9 cellular contexts compared by ENCODE assay signal in the genomic region with DNA sequence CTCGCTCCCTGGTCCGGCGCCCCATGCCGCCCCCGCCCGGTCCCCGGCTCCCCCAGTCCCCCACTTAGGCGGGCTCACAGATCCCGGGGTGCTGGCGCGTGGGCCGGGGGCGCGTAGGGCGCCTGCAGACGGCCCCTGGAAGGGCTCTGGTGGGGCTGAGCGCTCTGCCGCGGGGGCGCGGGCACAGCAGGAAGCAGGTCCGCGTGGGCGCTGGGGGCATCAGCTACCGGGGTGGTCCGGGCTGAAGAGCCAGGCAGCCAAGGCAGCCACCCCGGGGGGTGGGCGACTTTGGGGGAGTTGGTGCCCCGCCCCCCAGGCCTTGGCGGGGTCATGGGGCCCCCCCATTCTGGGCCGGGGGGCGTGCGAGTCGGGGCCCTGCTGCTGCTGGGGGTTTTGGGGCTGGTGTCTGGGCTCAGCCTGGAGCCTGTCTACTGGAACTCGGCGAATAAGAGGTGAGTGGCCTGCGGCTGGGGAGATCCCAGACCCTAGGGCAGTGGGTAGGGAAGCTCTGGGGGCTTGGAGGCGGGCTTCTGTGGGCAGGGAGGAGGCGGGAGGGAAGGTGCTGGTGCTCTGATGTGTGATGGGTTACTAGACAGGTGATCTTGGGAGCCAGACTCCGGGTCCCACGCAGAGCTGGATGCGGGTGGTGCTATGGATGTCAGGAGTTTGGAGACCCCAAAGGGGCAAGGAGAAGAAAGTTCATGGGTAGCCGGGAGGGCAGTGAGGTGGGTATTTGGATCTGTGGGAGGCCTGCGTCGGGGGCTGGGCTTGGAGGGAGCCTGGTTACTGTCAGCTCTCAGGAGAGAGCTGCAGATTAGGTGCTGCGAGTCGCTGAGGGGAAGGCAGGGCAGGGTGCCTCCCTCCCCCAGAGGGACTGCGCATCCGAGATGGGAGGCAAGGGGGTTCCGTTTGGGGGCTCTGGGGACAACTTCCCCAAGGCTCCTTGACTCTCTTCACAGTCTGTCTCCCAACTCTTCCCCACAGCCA. TPM values are rescaled to one million over a fixed set of nuclear protein-coding genes. Genes with fewer than 3 reads are reported as not detected.
DNase-seq lines count a peak whose midpoint lies in the region; ATAC-seq and TF ChIP-seq lines count a peak whose summit lies in the region.
"Had no signal": no experiment of that assay in that cellular context is flagged by ENCODE, and none has a peak within 500 bp of the region (broad histone marks: within the 10 kb centered on the region; RNA-seq: fewer than 3 reads in every experiment).

No MANE protein-coding gene starts in this region.

- H3K4me3 ChIP-seq in AG04449 (ENCODE audit: low read depth, low read length), result peak overlapping the region; percentile 58

- no peak for TF ChIP-seq EP300 in Ishikawa (IDR thresholded peaks at IDR 0.05; ENCODE audit: borderline replicate concordance)

- no peak for TF ChIP-seq CTCF in AG04449 (IDR thresholded peaks at IDR 0.05; ENCODE audit: insufficient read depth, low read length, missing control alignments)

- H3K27ac Mint-ChIP-seq in effector memory CD8-positive, alpha-beta T cell, result peak overlapping the region in 1 of 2 donors; percentile 31
- no peak overlapping the region for H3K27ac Mint-ChIP-seq in natural killer cell treated with Interleukin-12 subunit alpha and Interleukin-12 subunit beta and Interleukin-15 and Interleukin-18, amount 100 ng/mL, for 72 hours
- H3K27ac Mint-ChIP-seq: activated T-helper 17 cell treated with anti-CD3 and anti-CD28 coated beads, Interleukin-2, amount 50 U/mL, for 72 hours had no signal

- peaks cover 7% of the 10 kb centered on the region for H3K36me3 Mint-ChIP-seq in effector memory CD8-positive, alpha-beta T cell (ENCODE audit: insufficient read depth)
- peaks cover 3% of the 10 kb centered on the region for H3K36me3 Mint-ChIP-seq in natural killer cell treated with Interleukin-12 subunit alpha and Interleukin-12 subunit beta and Interleukin-15 and Interleukin-18, amount 100 ng/mL, for 72 hours

- DNase-seq in AG04449 (ENCODE audit: low read depth, low spot score) (no peak), NCI-H345 treated with DMSO at 0.1 percent for 48 hours (lab: John Stamatoyannopoulos, UW; ENCODE audit: unreplicated experiment) (no peak), DMS 273 (lab: John Stamatoyannopoulos, UW; ENCODE audit: unreplicated experiment) (no peak)
- no peak for DNase-seq in effector memory CD8-positive, alpha-beta T cell
- no peak for DNase-seq in natural killer cell treated with Interleukin-12 subunit alpha and Interleukin-12 subunit beta and Interleukin-15 and Interleukin-18, amount 100 ng/mL, for 72 hours (ENCODE audit: low spot score)

- POLR2A ChIA-PET in AG04449 (lab: Yijun Ruan, JAX), result interaction anchor here (1.9 to 2.5 kb wide), 2 partner anchors 9 to 19 kb away, joined by 6 to 11 read pairs; a partner anchor contains a TSS

- H3K4me1 Mint-ChIP-seq in effector memory CD8-positive, alpha-beta T cell (ENCODE audit: low read depth in 2 of 2), result peaks cover 21 to 23% of the 10 kb centered on the region in 2 donors
- H3K4me1 Mint-ChIP-seq in natural killer cell treated with Interleukin-12 subunit alpha and Interleukin-12 subunit beta and Interleukin-15 and Interleukin-18, amount 100 ng/mL, for 72 hours (ENCODE audit: low read depth in 2 of 2), result peaks cover 6 to 23% of the 10 kb centered on the region in 2 donors

- no peak for TF ChIP-seq RAD21 in Ishikawa (IDR thresholded peaks at IDR 0.05; ENCODE audit: low read depth)

- CTCF ChIA-PET in AG04449 (lab: Yijun Ruan, JAX), result interaction anchor here (1.3 to 5.9 kb wide), 4 partner anchors 11 to 285 kb away, joined by 3 to 35 read pairs (median 8); a partner anchor contains a TSS

- peak; percentile 52 for ATAC-seq in effector memory CD8-positive, alpha-beta T cell (replicated peaks)
- no peak for ATAC-seq in natural killer cell treated with Interleukin-12 subunit alpha and Interleukin-12 subunit beta and Interleukin-15 and Interleukin-18, amount 100 ng/mL, for 72 hours
- ATAC-seq in HG03442 (IDR thresholded peaks at IDR 0.05; ENCODE audit: unreplicated experiment) (no peak), GM21737 (IDR thresholded peaks at IDR 0.05; ENCODE audit: unreplicated experiment) (no peak)

- peaks cover 66 to 90% of the 10 kb centered on the region in 2 donors for H3K27me3 Mint-ChIP-seq in effector memory CD8-positive, alpha-beta T cell
- peaks cover 33 to 41% of the 10 kb centered on the region in 2 donors for H3K27me3 Mint-ChIP-seq in natural killer cell treated with Interleukin-12 subunit alpha and Interleukin-12 subunit beta and Interleukin-15 and Interleukin-18, amount 100 ng/mL, for 72 hours

- no peaks in the 10 kb centered on the region for H3K9me3 Mint-ChIP-seq in effector memory CD8-positive, alpha-beta T cell
- no peaks in the 10 kb centered on the region for H3K9me3 Mint-ChIP-seq in natural killer cell treated with Interleukin-12 subunit alpha and Interleukin-12 subunit beta and Interleukin-15 and Interleukin-18, amount 100 ng/mL, for 72 hours
- H3K9me3 Mint-ChIP-seq: activated T-helper 17 cell treated with anti-CD3 and anti-CD28 coated beads, Interleukin-2, amount 50 U/mL, for 72 hours had no signal

- H3K4me3 Mint-ChIP-seq in effector memory CD8-positive, alpha-beta T cell, result peak overlapping the region; percentile 2 to 46
- peak overlapping the region; percentile 13 for H3K4me3 Mint-ChIP-seq in natural killer cell treated with Interleukin-12 subunit alpha and Interleukin-12 subunit beta and Interleukin-15 and Interleukin-18, amount 100 ng/mL, for 72 hours

TF ChIP-seq in Ishikawa, 13 proteins besides CTCF, POLR2A, EP300 and RAD21:
- TF ChIP-seq TCF12 (IDR thresholded peaks at IDR 0.05; ENCODE audit: low read depth) (no peak), TAF1 (IDR thresholded peaks at IDR 0.05; ENCODE audit: low read depth) (0 out of 2 replicates have a peak, but pooled peaks have one; percentile 9), EGR1 (IDR thresholded peaks at IDR 0.05) (0 out of 2 replicates have a peak, but pooled peaks have one; percentile 3), NFIC (IDR thresholded peaks at IDR 0.05) (no peak), ZBTB7A (IDR thresholded peaks at IDR 0.05; ENCODE audit: low read depth) (peak; percentile 85)

RNA-seq across cellular contexts. Expression of a gene that starts 0.6 kb away (rescaled TPM):
- total RNA-seq in natural killer cell treated with Interleukin-12 subunit alpha and Interleukin-12 subunit beta and Interleukin-15 and Interleukin-18, amount 100 ng/mL, for 72 hours, result not detected
- total RNA-seq: activated T-helper 17 cell treated with anti-CD3 and anti-CD28 coated beads, Interleukin-2, amount 50 U/mL, for 72 hours had no signal

RNA-seq across cellular contexts. Expression of a gene that starts 12.0 kb away (rescaled TPM):
- under 1 TPM in 1 of 2 donors, not detected in 1; 0.10 TPM for total RNA-seq in natural killer cell treated with Interleukin-12 subunit alpha and Interleukin-12 subunit beta and Interleukin-15 and Interleukin-18, amount 100 ng/mL, for 72 hours

RNA-seq across cellular contexts. Expression of a gene that starts 17.3 kb away (rescaled TPM):
- 10 to 100 TPM; 19.4 to 48.2 TPM for total RNA-seq in natural killer cell treated with Interleukin-12 subunit alpha and Interleukin-12 subunit beta and Interleukin-15 and Interleukin-18, amount 100 ng/mL, for 72 hours

RNA-seq across cellular contexts. Expression of a gene that starts 18.3 kb away (rescaled TPM):
- 100 to 1,000 TPM in 1 of 2 donors, 10 to 100 TPM in 1; 98.2 to 112 TPM for total RNA-seq in natural killer cell treated with Interleukin-12 subunit alpha and Interleukin-12 subunit beta and Interleukin-15 and Interleukin-18, amount 100 ng/mL, for 72 hours

RNA-seq across cellular contexts. Expression of a gene that starts 54.8 kb away (rescaled TPM):
- under 1 TPM in 1 of 2 donors, not detected in 1; 0.25 TPM for total RNA-seq in natural killer cell treated with Interleukin-12 subunit alpha and Interleukin-12 subunit beta and Interleukin-15 and Interleukin-18, amount 100 ng/mL, for 72 hours
